ENCODE assay signal across 9 cellular contexts in genomic region chr7:128909605-128910568, GRCh38. TPM values are rescaled to one million over a fixed set of nuclear protein-coding genes. Genes with fewer than 3 reads are reported as not detected.
DNase-seq lines count a peak whose midpoint lies in the region; ATAC-seq and TF ChIP-seq lines count a peak whose summit lies in the region.
"Had no signal": no experiment of that assay in that cellular context is flagged by ENCODE, and none has a peak within 500 bp of the region (broad histone marks: within the 10 kb centered on the region; RNA-seq: fewer than 3 reads in every experiment).

No MANE protein-coding gene starts in this region.

- TF ChIP-seq CTCF in GM23338 (conservative IDR thresholded peaks at IDR 0.05; ENCODE audit: low read depth in 2 of 2) (no peak), ascending aorta (IDR thresholded peaks at IDR 0.05) (no peak), GM10266 (IDR thresholded peaks at IDR 0.05; ENCODE audit: control insufficient read depth, insufficient read depth, low read depth, missing control alignments) (no peak), RWPE1 (conservative IDR thresholded peaks at IDR 0.05; ENCODE audit: low read depth) (no peak)

- no peaks in the 10 kb centered on the region for H4K20me1 ChIP-seq in GM23338 (replicated peaks; ENCODE audit: insufficient read depth)

- H3K27me3 Mint-ChIP-seq in GM23338 (ENCODE audit: insufficient read depth, low read depth, poor library complexity) = peaks cover 47% of the 10 kb centered on the region

- H3K79me2 ChIP-seq in GM23338 (replicated peaks; ENCODE audit: insufficient read depth) = no peaks in the 10 kb centered on the region

- peaks cover 65% of the 10 kb centered on the region for H3K27me3 ChIP-seq in GM23338 (ENCODE audit: insufficient read depth)
- H3K27me3 ChIP-seq in ascending aorta = no peaks in the 10 kb centered on the region

- peaks cover 4% of the 10 kb centered on the region for H3F3A ChIP-seq in GM23338 (replicated peaks; ENCODE audit: low read depth)

- no peaks in the 10 kb centered on the region for H3K9me3 ChIP-seq in ascending aorta

- no peak overlapping the region for H3K27ac Mint-ChIP-seq in GM23338

- H3K4me3 Mint-ChIP-seq in GM23338 = peak overlapping the region; percentile 78

- POLR2A ChIA-PET in RWPE1 (lab: Yijun Ruan, JAX; ENCODE audit: low non-redundant PET) = no interaction called here

- H3K4me1 Mint-ChIP-seq in GM23338 = peaks cover 27% of the 10 kb centered on the region

- peak; percentile 74 for DNase-seq in GM23338 (ENCODE audit: low spot score)
- peak in 1 of 2 donors; percentile 61 for DNase-seq in ascending aorta (ENCODE audit: low spot score in 2 of 2)
- DNase-seq in mucosa of gallbladder (ENCODE audit: low spot score) = no peak
- DNase-seq in GM10266 (ENCODE audit: extremely low spot score) = no peak
- DNase-seq in RWPE1 (ENCODE audit: low spot score) = no peak

- H3K36me3 ChIP-seq in GM23338 (ENCODE audit: insufficient read depth) (no peaks in the 10 kb centered on the region), ascending aorta (no peaks in the 10 kb centered on the region)
- H3K36me3 ChIP-seq: cardiac muscle cell had no signal

- intact Hi-C loops in ascending aorta (cut with DNase I) = no loop called here

- CTCF ChIA-PET in RWPE1 (lab: Yijun Ruan, JAX) = no interaction called here

- no peaks in the 10 kb centered on the region; the same call in 2 of the 3 replicates for H3K36me3 Mint-ChIP-seq in GM23338 (ENCODE audit: low read depth)

- no peaks in the 10 kb centered on the region for H3K9me2 ChIP-seq in GM23338 (ENCODE audit: insufficient read depth)

- ATAC-seq in GM23338 (peak; percentile 41), HG03469 (IDR thresholded peaks at IDR 0.05; ENCODE audit: unreplicated experiment) (no peak)

- peak overlapping the region; percentile 99 for H2AFZ ChIP-seq in GM23338

- H3K27ac ChIP-seq in GM23338 (ENCODE audit: low read depth) (no peak overlapping the region), ascending aorta (no peak overlapping the region), skin epidermis (peak overlapping the region in 2 of 21 experiments; percentile 26 to 69), RWPE1 (no peak overlapping the region)
- H3K27ac ChIP-seq: cardiac muscle cell had no signal

- peak overlapping the region; percentile 93 for H3K4me2 ChIP-seq in GM23338

- H3K4me1 ChIP-seq in GM23338 (ENCODE audit: insufficient read depth) (peaks cover 24% of the 10 kb centered on the region), ascending aorta (peaks cover 0 to 2% of the 10 kb centered on the region in 2 donors)

- H3K4me3 ChIP-seq in GM23338 (peak overlapping the region; percentile 76), ascending aorta (peak overlapping the region; percentile 31 to 56), iPS-11a (ENCODE audit: low read depth, low read length) (peak overlapping the region; percentile 44), skin epidermis (peak overlapping the region in 5 of 7 experiments; percentile 8 to 19 (median 9))
- H3K4me3 ChIP-seq: cardiac muscle cell had no signal

- H3K9me3 Mint-ChIP-seq in GM23338 = no peaks in the 10 kb centered on the region

TF ChIP-seq in GM23338, 12 proteins besides CTCF, POLR2A, EP300 and RAD21:
- TF ChIP-seq ZNF331 (CRISPR knock-in tag; IDR thresholded peaks at IDR 0.05; ENCODE audit: low read depth) (no peak), POLR2AphosphoS5 (IDR thresholded peaks at IDR 0.05; ENCODE audit: low read depth) (0 out of 2 replicates have a peak, but pooled peaks have one; percentile 22), EZH2 (IDR thresholded peaks at IDR 0.05; ENCODE audit: low read depth, unreplicated experiment) (peak; percentile 56)

RNA-seq across cellular contexts. Expression of gene KCP, which starts 0.6 kb away (rescaled TPM):
- total RNA-seq in GM23338 (2014; rRNA removed; shearing (Covaris generic)) = 0.76 and 1.3 TPM in 2 replicates
- 0.99 and 1.1 TPM in 2 replicates for polyA plus RNA-seq in GM23338 (2016; fragmentation: Nextera tagmentation; extraction: Ambion mirVana)
- total RNA-seq in ascending aorta = 1.2 TPM
- 5.2 TPM for total RNA-seq in mucosa of gallbladder

RNA-seq across cellular contexts. Expression of gene IRF5, which starts 27.8 kb away (rescaled TPM):
- total RNA-seq in GM23338 (2014; rRNA removed; shearing (Covaris generic)) = 1.1 and 3.7 TPM in 2 replicates
- 0.37 and 1.9 TPM in 2 replicates for polyA plus RNA-seq in GM23338 (2016; fragmentation: Nextera tagmentation; extraction: Ambion mirVana)
- total RNA-seq in ascending aorta (not detected), mucosa of gallbladder (18.8 TPM)
- total RNA-seq: cardiac muscle cell had no signal
- polyA plus RNA-seq: cardiac muscle cell had no signal

RNA-seq across cellular contexts. Expression of gene ATP6V1F, which starts 47.2 kb away (rescaled TPM):
- 60.2 and 66.5 TPM in 2 replicates for total RNA-seq in GM23338 (2014; rRNA removed; shearing (Covaris generic))
- 271 and 294 TPM in 2 replicates for polyA plus RNA-seq in GM23338 (2016; fragmentation: Nextera tagmentation; extraction: Ambion mirVana)
- total RNA-seq in ascending aorta = 142 TPM
- total RNA-seq in mucosa of gallbladder = 118 TPM

Comparison
In these comparisons a context has a peak if more than half of its experiments do, and no peak if none do; other contexts are left out.
1. H3K4me3 ChIP-seq: peak in every context shown above with its lines; median percentile 76 in GM23338; 44 in iPS-11a; 44 in ascending aorta; 9 in skin epidermis.